ENCODE assay signal across 1 cellular context in the genomic region with DNA sequence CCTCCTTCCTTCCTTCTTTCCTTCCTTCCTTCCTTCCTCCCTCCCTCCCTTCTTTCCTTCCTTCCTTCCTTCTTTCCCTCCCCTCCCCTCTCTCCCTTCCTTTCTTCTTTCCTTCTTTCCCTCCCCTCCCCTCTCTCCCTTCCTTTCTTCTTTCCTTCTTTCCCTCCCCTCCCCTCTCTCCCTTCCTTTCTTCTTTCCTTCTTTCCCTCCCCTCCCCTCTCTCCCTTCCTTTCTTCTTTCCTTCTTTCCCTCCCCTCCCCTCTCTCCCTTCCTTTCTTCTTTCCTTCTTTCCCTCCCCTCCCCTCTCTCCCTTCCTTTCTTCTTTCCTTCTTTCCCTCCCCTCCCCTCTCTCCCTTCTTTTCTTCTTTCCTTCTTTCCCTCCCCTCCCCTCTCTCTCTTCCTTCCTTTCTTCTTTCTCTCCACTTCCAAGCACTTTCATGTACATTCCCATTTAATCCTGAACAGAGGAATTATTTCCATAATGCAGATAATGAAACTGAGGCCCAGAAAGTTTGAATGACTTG.
TF ChIP-seq lines count a peak whose summit lies in the region.

No MANE protein-coding gene starts in this region.

TF ChIP-seq in HepG2, 621 proteins besides CTCF, POLR2A, EP300 and RAD21:
- peak; percentile 77 for TF ChIP-seq HNRNPK (IDR thresholded peaks at IDR 0.05; ENCODE audit: low read depth, low read length, poor library complexity, severe bottlenecking)
TF ChIP-seq in HepG2: peak in this region for 1; not testable (repeated sequence) for 620.
